ENCODE assay signal across 11 cellular contexts in the genomic region with DNA sequence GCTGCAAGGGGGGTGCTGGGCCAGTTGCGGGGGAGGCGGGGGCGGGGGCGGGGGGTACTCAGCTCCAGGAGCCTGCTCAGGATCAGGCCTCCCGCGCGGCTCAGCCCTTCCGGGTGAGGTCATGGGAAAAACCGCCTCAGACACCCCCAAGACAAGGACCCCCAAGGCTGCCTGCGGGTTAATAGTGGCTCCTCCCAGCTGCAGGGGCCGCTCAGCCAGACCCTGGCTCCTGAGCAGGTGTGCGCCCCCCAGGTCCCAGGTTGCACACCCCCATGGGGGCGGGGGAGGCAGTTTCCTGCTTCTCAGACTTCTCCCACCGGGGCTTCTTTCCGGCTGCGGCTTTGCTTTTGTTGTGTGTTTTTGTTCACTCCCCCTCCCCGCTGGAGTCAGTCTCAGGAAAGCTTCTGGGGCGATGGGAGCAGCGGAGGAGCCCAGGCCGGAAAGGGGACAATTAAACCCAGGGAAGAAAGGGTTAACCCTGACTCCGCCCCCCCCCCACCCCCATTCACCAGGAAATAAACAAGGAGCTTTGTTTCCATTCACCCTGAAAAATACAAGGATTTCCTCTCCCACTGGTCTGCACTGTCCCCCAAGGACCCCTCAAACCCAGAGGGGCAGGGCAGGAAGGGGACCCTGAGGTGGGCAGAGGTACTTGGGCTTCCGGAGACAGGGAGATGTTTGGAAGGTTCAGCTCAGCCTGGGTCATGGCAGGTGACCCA.
DNase-seq lines count a peak whose midpoint lies in the region; ATAC-seq and TF ChIP-seq lines count a peak whose summit lies in the region.
"Had no signal": no experiment of that assay in that cellular context is flagged by ENCODE, and none has a peak within 500 bp of the region (broad histone marks: within the 10 kb centered on the region; RNA-seq: fewer than 3 reads in every experiment).

No MANE protein-coding gene starts in this region.

- ATAC-seq in HG02678 (IDR thresholded peaks at IDR 0.05; ENCODE audit: unreplicated experiment), result no peak

- H3K9me3 ChIP-seq in ES-I3 (ENCODE audit: control insufficient read depth, insufficient read depth, low read length), result no peaks in the 10 kb centered on the region
- H3K9me3 ChIP-seq in neuron (ENCODE audit: low read length), result peaks cover 9% of the 10 kb centered on the region
- H3K9me3 ChIP-seq: esophagus muscularis mucosa had no signal

- no peak overlapping the region for H2AFZ ChIP-seq in neuron (ENCODE audit: low read depth, low read length)

- H3K36me3 ChIP-seq in ES-I3 (ENCODE audit: insufficient read depth, low read length), result no peaks in the 10 kb centered on the region
- H3K36me3 ChIP-seq in neuron (ENCODE audit: insufficient read depth, low read length), result no peaks in the 10 kb centered on the region
- H3K36me3 ChIP-seq: esophagus muscularis mucosa had no signal

- H3K4me3 ChIP-seq in NB4 (ENCODE audit: low read depth, low read length) (no peak overlapping the region), neuron (ENCODE audit: low read length) (peak overlapping the region; percentile 21)
- H3K4me3 ChIP-seq: esophagus muscularis mucosa had no signal

- H3K9ac ChIP-seq in ES-I3 (ENCODE audit: low read depth, low read length), result peak overlapping the region; percentile 44

- H3K4me1 ChIP-seq in ES-I3 (ENCODE audit: insufficient read depth, low read length) (peaks cover 30% of the 10 kb centered on the region), neuron (ENCODE audit: insufficient read depth, low read length) (peaks cover 63% of the 10 kb centered on the region)

- no peaks in the 10 kb centered on the region for H3K27me3 ChIP-seq in neuron (ENCODE audit: insufficient read depth, low read length)

- no peak for TF ChIP-seq POLR2A in NB4 (IDR thresholded peaks at IDR 0.05; ENCODE audit: extremely low read depth, insufficient read length)

- DNase-seq in NB4 (ENCODE audit: low read depth) (peak; percentile 90), ecto neural progenitor cell (ENCODE audit: low spot score) (peak; percentile 81), NCI-H345 treated with DMSO at 0.1 percent for 48 hours (lab: John Stamatoyannopoulos, UW; ENCODE audit: unreplicated experiment) (no peak), globus pallidus (ENCODE audit: low spot score) (no peak)
- DNase-seq in stimulated activated CD4-positive, alpha-beta T cell treated with anti-CD3 and anti-CD28 coated beads, Interleukin-2, amount 100 ng/mL, for 24 hours, result no peak
- DNase-seq: NCI-H1436 treated with DMSO at 0.1 percent for 48 hours; stimulated activated CD4-positive, alpha-beta T cell treated with anti-CD3 and anti-CD28 coated beads, Interleukin-4, amount 100 ng/mL, for 24 hours had no signal

- no peak for TF ChIP-seq CTCF in NB4 (IDR thresholded peaks at IDR 0.05; ENCODE audit: low read depth, low read length)

Comparison
In these comparisons a context has a peak if more than half of its experiments do, and no peak if none do; other contexts are left out.
1. DNase-seq: peak in NB4 (single experiment) and ecto neural progenitor cell (single experiment); none in NCI-H345 treated with DMSO at 0.1 percent for 48 hours (single experiment), stimulated activated CD4-positive, alpha-beta T cell treated with anti-CD3 and anti-CD28 coated beads, Interleukin-2, amount 100 ng/mL, for 24 hours (0 of 2) and globus pallidus (single experiment).